ENCODE assay signal across 16 cellular contexts in genomic region chr16:83206426-83206825, GRCh38.
"Had no signal": no experiment of that assay in that cellular context is flagged by ENCODE, and none has a peak within 500 bp of the region (broad histone marks: within the 10 kb centered on the region; RNA-seq: fewer than 3 reads in every experiment).

No MANE protein-coding gene starts in this region.

- H2AFZ ChIP-seq: hepatocyte had no signal

- DNase-seq: activated naive CD8-positive, alpha-beta T cell treated with anti-CD3 and anti-CD28 coated beads, Interleukin-2, amount 10 ng/mL, durations not matched to agents 7 days and 5 days; aorta; left lung; mucosa of descending colon; posterior cingulate gyrus; stimulated activated CD4-positive, alpha-beta T cell treated with anti-CD3 and anti-CD28 coated beads, Interleukin-15, amount 100 ng/mL, for 24 hours; stimulated activated CD4-positive, alpha-beta T cell treated with anti-CD3 and anti-CD28 coated beads, Interleukin-4, amount 100 ng/mL, for 1 hour; stimulated activated naive B cell treated with anti-CD40 and anti-IgM and Interleukin-4, amounts not matched to agents 10 μg/mL and 1 μg/mL and 100 μg/mL, for 72 hours; tibial artery; uterus had no signal

- H3K9me3 ChIP-seq: left lung, mucosa of descending colon, tibial artery, uterus had no signal

- H3K4me1 Mint-ChIP-seq: activated naive CD8-positive, alpha-beta T cell treated with anti-CD3 and anti-CD28 coated beads, Interleukin-2, amount 10 ng/mL, durations not matched to agents 7 days and 5 days; stimulated activated naive B cell treated with anti-CD40 and anti-IgM and Interleukin-4, amounts not matched to agents 10 μg/mL and 1 μg/mL and 100 μg/mL, for 72 hours had no signal

- H3K4me1 ChIP-seq: left lung, uterus had no signal

- H3K4me2 ChIP-seq: hepatocyte had no signal

- ATAC-seq: left lung; mucosa of descending colon; natural killer cell treated with Interleukin-12 subunit alpha and Interleukin-12 subunit beta and Interleukin-15 and Interleukin-18, amount 100 ng/mL, for 72 hours; stimulated activated naive B cell treated with anti-CD40 and anti-IgM and Interleukin-4, amounts not matched to agents 10 μg/mL and 1 μg/mL and 100 μg/mL, for 72 hours had no signal

- H3K4me3 Mint-ChIP-seq: activated naive CD8-positive, alpha-beta T cell treated with anti-CD3 and anti-CD28 coated beads, Interleukin-2, amount 10 ng/mL, durations not matched to agents 7 days and 5 days; activated T-helper 1 cell treated with anti-CD3 and anti-CD28 coated beads, Interleukin-12 subunit alpha, Interleukin-12 subunit beta, Interleukin-2, Interleukin-4 antibody, amounts not matched to agents 30 ng/mL and 10 ng/mL and 1 ng/mL, durations not matched to agents 14 hours and 24 hours and 36 hours; natural killer cell treated with Interleukin-12 subunit alpha and Interleukin-12 subunit beta and Interleukin-15 and Interleukin-18, amount 100 ng/mL, for 72 hours; stimulated activated naive B cell treated with anti-CD40 and anti-IgM and Interleukin-4, amounts not matched to agents 10 μg/mL and 1 μg/mL and 100 μg/mL, for 72 hours had no signal

- H3K9me3 Mint-ChIP-seq: activated T-helper 1 cell treated with anti-CD3 and anti-CD28 coated beads, Interleukin-12 subunit alpha, Interleukin-12 subunit beta, Interleukin-2, Interleukin-4 antibody, amounts not matched to agents 30 ng/mL and 10 ng/mL and 1 ng/mL, durations not matched to agents 14 hours and 24 hours and 36 hours; natural killer cell treated with Interleukin-12 subunit alpha and Interleukin-12 subunit beta and Interleukin-15 and Interleukin-18, amount 100 ng/mL, for 72 hours had no signal

- H3K36me3 ChIP-seq: left lung, tibial artery, uterus had no signal

- H3K27ac ChIP-seq: hepatocyte, left lung, skin epidermis, tibial artery, uterus had no signal

- H3K4me3 ChIP-seq: hepatocyte, left lung, mucosa of descending colon, skin epidermis, tibial artery, uterus had no signal

- H3K36me3 Mint-ChIP-seq: activated naive CD8-positive, alpha-beta T cell treated with anti-CD3 and anti-CD28 coated beads, Interleukin-2, amount 10 ng/mL, durations not matched to agents 7 days and 5 days; natural killer cell treated with Interleukin-12 subunit alpha and Interleukin-12 subunit beta and Interleukin-15 and Interleukin-18, amount 100 ng/mL, for 72 hours; stimulated activated naive B cell treated with anti-CD40 and anti-IgM and Interleukin-4, amounts not matched to agents 10 μg/mL and 1 μg/mL and 100 μg/mL, for 72 hours had no signal

- FAIRE-seq: colon, keratinocyte had no signal

- H3K27me3 ChIP-seq: hepatocyte, left lung, tibial artery, uterus had no signal

- H3K27me3 Mint-ChIP-seq: activated naive CD8-positive, alpha-beta T cell treated with anti-CD3 and anti-CD28 coated beads, Interleukin-2, amount 10 ng/mL, durations not matched to agents 7 days and 5 days had no signal

- H3K79me2 ChIP-seq: hepatocyte had no signal

- H3K27ac Mint-ChIP-seq: activated naive CD8-positive, alpha-beta T cell treated with anti-CD3 and anti-CD28 coated beads, Interleukin-2, amount 10 ng/mL, durations not matched to agents 7 days and 5 days; activated T-helper 1 cell treated with anti-CD3 and anti-CD28 coated beads, Interleukin-12 subunit alpha, Interleukin-12 subunit beta, Interleukin-2, Interleukin-4 antibody, amounts not matched to agents 30 ng/mL and 10 ng/mL and 1 ng/mL, durations not matched to agents 14 hours and 24 hours and 36 hours; natural killer cell treated with Interleukin-12 subunit alpha and Interleukin-12 subunit beta and Interleukin-15 and Interleukin-18, amount 100 ng/mL, for 72 hours; stimulated activated naive B cell treated with anti-CD40 and anti-IgM and Interleukin-4, amounts not matched to agents 10 μg/mL and 1 μg/mL and 100 μg/mL, for 72 hours had no signal
